In genomic region chr14:24332094-24332983, GRCh38 we compare ENCODE assay signal across 8 cellular contexts. TPM values are rescaled to one million over a fixed set of nuclear protein-coding genes. Genes with fewer than 3 reads are reported as not detected.
DNase-seq lines count a peak whose midpoint lies in the region; ATAC-seq lines count a peak whose summit lies in the region.

No MANE protein-coding gene starts in this region.

- peak; percentile 90 for ATAC-seq in GM18511 (IDR thresholded peaks at IDR 0.05; ENCODE audit: unreplicated experiment)
- ATAC-seq in HG03039 (IDR thresholded peaks at IDR 0.05; ENCODE audit: unreplicated experiment) = peak; percentile 76
- peak; percentile 83 for ATAC-seq in left lobe of liver

- DNase-seq in ACHN (peak; percentile 32), NCI-H2107 treated with DMSO at 0.1 percent for 48 hours (lab: John Stamatoyannopoulos, UW; ENCODE audit: unreplicated experiment) (peak; percentile 56), cerebellum (ENCODE audit: low spot score) (peak; percentile 62), left lobe of liver (ENCODE audit: low spot score) (peak; percentile 74)
- peak; percentile 73 for DNase-seq in activated CD4-positive, CD25-positive, alpha-beta regulatory T cell treated with anti-CD3 and anti-CD28 coated beads, Interleukin-2, amount 50 U/mL, for 72 hours
- DNase-seq in stimulated activated CD4-positive, alpha-beta T cell treated with anti-CD3 and anti-CD28 coated beads, Interleukin-4, amount 100 ng/mL, for 4 hours = peak; percentile 71 to 86

- in situ Hi-C loops in ACHN (cut with HindIII; ENCODE audit: low pct_ligation_motif_present, low pct_unique_long_range_greater_than_20kb, low sequenced_read_pairs) = no loop called here

RNA-seq across cellular contexts. Expression of gene ADCY4, which starts 2.5 kb away (rescaled TPM):
- total RNA-seq in cerebellum (5.2 TPM), left lobe of liver (5.5 TPM)

RNA-seq across cellular contexts. Expression of gene RIPK3, which starts 7.5 kb away (rescaled TPM):
- total RNA-seq in cerebellum = 1.2 TPM
- 0.68 TPM for total RNA-seq in left lobe of liver

RNA-seq across cellular contexts. Expression of gene LTB4R, which starts 21.0 kb away (rescaled TPM):
- total RNA-seq in cerebellum (3.5 TPM), left lobe of liver (7.2 TPM)

RNA-seq across cellular contexts. Expression of gene LTB4R2, which starts 22.4 kb away (rescaled TPM):
- total RNA-seq in cerebellum = 4.0 TPM
- total RNA-seq in left lobe of liver = 6.9 TPM

RNA-seq across cellular contexts. Expression of gene CIDEB, which starts 24.6 kb away (rescaled TPM):
- total RNA-seq in cerebellum (5.8 TPM), left lobe of liver (216 TPM)

Comparison
In these comparisons a context has a peak if more than half of its experiments do, and no peak if none do; other contexts are left out.
1. Peak in every context shown above with its lines: DNase-seq and ATAC-seq.